In genomic region chr3:160758929-160759577, GRCh38 we compare ENCODE assay signal across 11 cellular contexts. TPM values are rescaled to one million over a fixed set of nuclear protein-coding genes. Genes with fewer than 3 reads are reported as not detected.
DNase-seq lines count a peak whose midpoint lies in the region; ATAC-seq and TF ChIP-seq lines count a peak whose summit lies in the region.
"Had no signal": no experiment of that assay in that cellular context is flagged by ENCODE, and none has a peak within 500 bp of the region (broad histone marks: within the 10 kb centered on the region; RNA-seq: fewer than 3 reads in every experiment).

No MANE protein-coding gene starts in this region.

- peaks cover 37% of the 10 kb centered on the region for H3K4me1 Mint-ChIP-seq in CD4-positive, alpha-beta T cell (ENCODE audit: low read depth)
- peaks cover 23% of the 10 kb centered on the region for H3K4me1 Mint-ChIP-seq in activated CD4-positive, alpha-beta T cell treated with anti-CD3 and anti-CD28 coated beads, Interleukin-2, amount 10 ng/mL, durations not matched to agents 24 days and 14 days

- TF ChIP-seq EP300 in neural cell (conservative IDR thresholded peaks at IDR 0.05; ENCODE audit: poor library complexity, severe bottlenecking): no peak

- no peaks in the 10 kb centered on the region for H3K9me2 ChIP-seq in neural cell (ENCODE audit: insufficient read depth, low read length)

- TF ChIP-seq RAD21 in neural cell (conservative IDR thresholded peaks at IDR 0.05): peak; percentile 72

- H3K4me2 ChIP-seq in KMS-11: peak overlapping the region; percentile 67
- H3K4me2 ChIP-seq in neural cell (ENCODE audit: low read length): peak overlapping the region; percentile 78

- H4K20me1 ChIP-seq in KMS-11 (ENCODE audit: insufficient read depth) (no peaks in the 10 kb centered on the region), neural cell (ENCODE audit: insufficient read depth) (no peaks in the 10 kb centered on the region)

- TF ChIP-seq CTCF in CD4-positive, alpha-beta T cell (IDR thresholded peaks at IDR 0.05): no peak
- no peak for TF ChIP-seq CTCF in KMS-11 (conservative IDR thresholded peaks at IDR 0.05; ENCODE audit: low read depth, low read length)
- TF ChIP-seq CTCF in VCaP (conservative IDR thresholded peaks at IDR 0.05): peak; percentile 28; the same call in 1 of the 2 replicates
- peak; percentile 68 for TF ChIP-seq CTCF in neural cell (IDR thresholded peaks at IDR 0.05; ENCODE audit: poor library complexity, severe bottlenecking)
- TF ChIP-seq CTCF in upper lobe of right lung (IDR thresholded peaks at IDR 0.05): no peak

- H3K4me1 ChIP-seq in KMS-11 (ENCODE audit: low read depth, poor library complexity, severe bottlenecking) (peaks cover 56% of the 10 kb centered on the region), upper lobe of right lung (peaks cover 9% of the 10 kb centered on the region)

- peak overlapping the region; percentile 2 for H3K4me3 Mint-ChIP-seq in CD4-positive, alpha-beta T cell
- H3K4me3 Mint-ChIP-seq in activated CD4-positive, alpha-beta T cell treated with anti-CD3 and anti-CD28 coated beads, Interleukin-2, amount 10 ng/mL, durations not matched to agents 24 days and 14 days: no peak overlapping the region
- H3K4me3 Mint-ChIP-seq: activated naive CD4-positive, alpha-beta T cell treated with anti-CD3 and anti-CD28 coated beads for 36 hours; HFFc6 had no signal

- peaks cover 21% of the 10 kb centered on the region for H3K27me3 Mint-ChIP-seq in CD4-positive, alpha-beta T cell
- H3K27me3 Mint-ChIP-seq in activated CD4-positive, alpha-beta T cell treated with anti-CD3 and anti-CD28 coated beads, Interleukin-2, amount 10 ng/mL, durations not matched to agents 24 days and 14 days: peaks cover 42% of the 10 kb centered on the region

- H3K27me3 ChIP-seq in CD4-positive, alpha-beta T cell (ENCODE audit: control insufficient read depth, insufficient read depth, low read length): peaks cover 7% of the 10 kb centered on the region
- H3K27me3 ChIP-seq in KMS-11 (ENCODE audit: insufficient read depth, low read depth) (no peaks in the 10 kb centered on the region), neural cell (ENCODE audit: insufficient read depth, low read depth, low read length) (no peaks in the 10 kb centered on the region), upper lobe of right lung (no peaks in the 10 kb centered on the region)

- intact Hi-C loops in CD4-positive, alpha-beta T cell (cut with DNase I, micrococcal nuclease): loop anchor here (5.0 kb wide), 4 partner anchors 307 to 463 kb away; partner anchors contain the start of gene NMD3 (in 1 of the 2)
- intact Hi-C loops in activated CD4-positive, alpha-beta T cell treated with anti-CD3 and anti-CD28 coated beads, Interleukin-2, amount 10 ng/mL, durations not matched to agents 24 days and 14 days (cut with micrococcal nuclease): no loop called here
- intact Hi-C loops in upper lobe of right lung (cut with DNase I): no loop called here

- H3K27ac Mint-ChIP-seq in CD4-positive, alpha-beta T cell: no peak overlapping the region
- H3K27ac Mint-ChIP-seq in activated CD4-positive, alpha-beta T cell treated with anti-CD3 and anti-CD28 coated beads, Interleukin-2, amount 10 ng/mL, durations not matched to agents 24 days and 14 days: no peak overlapping the region
- H3K27ac Mint-ChIP-seq: activated naive CD4-positive, alpha-beta T cell treated with anti-CD3 and anti-CD28 coated beads for 36 hours; HFFc6 had no signal

- no peak for DNase-seq in CD4-positive, alpha-beta T cell
- DNase-seq in activated CD4-positive, alpha-beta T cell treated with anti-CD3 and anti-CD28 coated beads, Interleukin-2, amount 10 ng/mL, durations not matched to agents 24 days and 14 days: no peak
- DNase-seq in ecto neural progenitor cell (ENCODE audit: low spot score): no peak
- DNase-seq in upper lobe of right lung: no peak
- DNase-seq: activated naive CD4-positive, alpha-beta T cell treated with anti-CD3 and anti-CD28 coated beads for 36 hours; HFFc6; NCI-H2029; right cardiac atrium had no signal

- H3K4me3 ChIP-seq in KMS-11 (IDR thresholded peaks at IDR 0.05; ENCODE audit: insufficient read depth, low read depth, low read length) (no peak overlapping the region), neural cell (ENCODE audit: low read length) (peak overlapping the region; percentile 93), upper lobe of right lung (no peak overlapping the region)

- H3K36me3 ChIP-seq in KMS-11 (ENCODE audit: insufficient read depth) (no peaks in the 10 kb centered on the region), neural cell (ENCODE audit: insufficient read depth, low read length) (no peaks in the 10 kb centered on the region), upper lobe of right lung (no peaks in the 10 kb centered on the region)

- H3K36me3 Mint-ChIP-seq in CD4-positive, alpha-beta T cell (ENCODE audit: low read depth): peaks cover 4% of the 10 kb centered on the region
- no peaks in the 10 kb centered on the region for H3K36me3 Mint-ChIP-seq in activated CD4-positive, alpha-beta T cell treated with anti-CD3 and anti-CD28 coated beads, Interleukin-2, amount 10 ng/mL, durations not matched to agents 24 days and 14 days (ENCODE audit: low read depth)

- H3K9ac ChIP-seq in KMS-11: no peak overlapping the region
- peak overlapping the region; percentile 25 for H3K9ac ChIP-seq in neural cell (ENCODE audit: low read length)

- H3F3A ChIP-seq in neural cell (ENCODE audit: insufficient read depth, low read length, poor library complexity, severe bottlenecking): no peaks in the 10 kb centered on the region

- ATAC-seq in CD4-positive, alpha-beta T cell (ENCODE audit: poor library complexity): no peak
- no peak for ATAC-seq in upper lobe of right lung
- ATAC-seq: right cardiac atrium had no signal

- H3K9me3 ChIP-seq in CD4-positive, alpha-beta T cell (ENCODE audit: control insufficient read depth, low read length): no peaks in the 10 kb centered on the region
- H3K9me3 ChIP-seq in neural cell (ENCODE audit: low read length) (no peaks in the 10 kb centered on the region), upper lobe of right lung (no peaks in the 10 kb centered on the region)

- no peaks in the 10 kb centered on the region for H3K9me3 Mint-ChIP-seq in CD4-positive, alpha-beta T cell
- no peaks in the 10 kb centered on the region for H3K9me3 Mint-ChIP-seq in activated CD4-positive, alpha-beta T cell treated with anti-CD3 and anti-CD28 coated beads, Interleukin-2, amount 10 ng/mL, durations not matched to agents 24 days and 14 days
- H3K9me3 Mint-ChIP-seq: activated naive CD4-positive, alpha-beta T cell treated with anti-CD3 and anti-CD28 coated beads for 36 hours; HFFc6 had no signal

- H3K27ac ChIP-seq in CD4-positive, alpha-beta T cell (ENCODE audit: low read depth, low read length): no peak overlapping the region
- H3K27ac ChIP-seq in KMS-11 (no peak overlapping the region), VCaP (no peak overlapping the region), neural cell (ENCODE audit: low read length) (no peak overlapping the region), upper lobe of right lung (no peak overlapping the region)

- H3K79me2 ChIP-seq in KMS-11 (ENCODE audit: insufficient read depth, low read depth) (peaks cover 65% of the 10 kb centered on the region), neural cell (replicated peaks; ENCODE audit: insufficient read depth, low read length) (peaks cover 66% of the 10 kb centered on the region)

- CTCF ChIA-PET in CD4-positive, alpha-beta T cell (lab: Charles Lee): no interaction called here

- H2AFZ ChIP-seq in KMS-11 (ENCODE audit: low read depth): no peak overlapping the region
- H2AFZ ChIP-seq in neural cell (ENCODE audit: low read depth, low read length): no peak overlapping the region

- POLR2A ChIA-PET in CD4-positive, alpha-beta T cell (lab: Charles Lee): no interaction called here

TF ChIP-seq in neural cell, 6 proteins besides CTCF, POLR2A, EP300 and RAD21:
- no peak for TF ChIP-seq MXI1 (conservative IDR thresholded peaks at IDR 0.05; ENCODE audit: poor library complexity, severe bottlenecking)
- peak; percentile 77 for TF ChIP-seq SMC3 (conservative IDR thresholded peaks at IDR 0.05; ENCODE audit: poor library complexity)

RNA-seq across cellular contexts. Expression of gene PPM1L, which starts 3.0 kb away (rescaled TPM):
- 1 to 10 TPM; 3.0 to 3.4 TPM for total RNA-seq in CD4-positive, alpha-beta T cell
- polyA plus RNA-seq in neural cell: 24.9 and 28.3 TPM in 2 replicates
- 118 and 120 TPM in 2 replicates for polyA minus RNA-seq in neural cell
- total RNA-seq in activated CD4-positive, alpha-beta T cell treated with anti-CD3 and anti-CD28 coated beads, Interleukin-2, amount 10 ng/mL, durations not matched to agents 24 days and 14 days: 2.7 and 2.9 TPM in 2 replicates
- 13.5 TPM for total RNA-seq in upper lobe of right lung

Comparison
In these comparisons a context has a peak if more than half of its experiments do, and no peak if none do; other contexts are left out.
1. CTCF ChIP-seq: peak in VCaP (single experiment) and neural cell (single experiment); none in CD4-positive, alpha-beta T cell (single experiment), KMS-11 (single experiment) and upper lobe of right lung (single experiment).
2. intact Hi-C loops: an anchor here in CD4-positive, alpha-beta T cell (5.0 kb wide); none called in activated CD4-positive, alpha-beta T cell treated with anti-CD3 and anti-CD28 coated beads, Interleukin-2, amount 10 ng/mL, durations not matched to agents 24 days and 14 days and upper lobe of right lung.